ENCODE assay signal across 30 cellular contexts in the genomic region with DNA sequence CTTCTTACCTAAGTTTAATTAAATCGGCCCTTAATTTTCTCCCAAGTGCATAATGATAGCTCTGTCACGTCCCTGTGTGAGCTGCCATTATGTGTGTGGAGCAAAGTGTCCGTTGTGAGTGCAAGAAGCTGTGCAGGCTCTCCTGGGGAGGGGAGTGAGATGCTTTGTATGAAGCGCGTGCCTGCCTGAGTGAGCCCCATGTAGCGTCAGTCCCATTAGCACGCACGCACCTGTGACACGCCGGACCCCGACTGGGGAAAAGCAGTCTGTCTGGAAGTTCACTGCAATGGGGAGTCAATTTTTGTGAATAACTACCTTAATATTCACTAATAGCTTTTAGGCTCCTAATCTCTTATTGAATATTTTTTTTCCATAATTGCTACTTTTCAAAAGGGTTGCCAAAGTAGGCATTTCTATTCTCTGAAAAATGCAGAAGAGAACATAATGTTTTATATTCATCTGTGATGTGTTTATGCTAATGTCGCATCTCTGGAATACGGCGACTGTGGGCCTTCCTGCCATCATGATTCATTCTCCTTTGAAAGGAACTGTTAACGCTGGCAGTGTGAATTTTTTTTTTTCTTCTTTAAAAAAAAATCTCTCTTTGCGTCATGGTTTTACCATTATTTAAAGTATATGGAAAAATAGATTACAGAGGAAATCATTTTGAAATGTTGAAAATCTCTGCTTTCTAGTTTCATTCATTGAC.
A peak's percentile ranks its signal among the peaks of the same experiment; 100 is the strongest.
DNase-seq lines count a peak whose midpoint lies in the region; ATAC-seq, FAIRE-seq and TF ChIP-seq lines count a peak whose summit lies in the region.
"Had no signal": no experiment of that assay in that cellular context is flagged by ENCODE, and none has a peak within 500 bp of the region (broad histone marks: within the 10 kb centered on the region; RNA-seq: fewer than 3 reads in every experiment).

No MANE protein-coding gene starts in this region.

- no peaks in the 10 kb centered on the region for H3K4me1 ChIP-seq in endodermal cell (ENCODE audit: control insufficient read depth, insufficient read depth, low read length)
- H3K4me1 ChIP-seq in pancreas = no peaks in the 10 kb centered on the region
- H3K4me1 ChIP-seq: BE2C, HAP-1 had no signal

- no peaks in the 10 kb centered on the region for H3K79me2 ChIP-seq in neural cell (replicated peaks; ENCODE audit: insufficient read depth, low read length)

- TF ChIP-seq RAD21 in neural cell (conservative IDR thresholded peaks at IDR 0.05) = no peak

- whole genome bisulfite sequencing in endodermal cell (ENCODE audit: insufficient coverage in 1 of 2, insufficient read length in 1 of 2), 2 experiments = 87 to 94% methylated on average over 3 to 15 of the region's 16 CpGs
- WGBS in pancreas, 2 donors = 88 to 93% methylated on average over 16 of the region's 16 CpGs

- FAIRE-seq in pancreas (lab: Jason Lieb, UNC) = no peak
- FAIRE-seq: GM12878 had no signal

- no peaks in the 10 kb centered on the region for H3K9me2 ChIP-seq in neural cell (ENCODE audit: insufficient read depth, low read length)

- no peak overlapping the region for H2AFZ ChIP-seq in neural cell (ENCODE audit: low read depth, low read length)

- H3K4me2 ChIP-seq in neural cell (ENCODE audit: low read length) = peak overlapping the region; percentile 48
- H3K4me2 ChIP-seq: KMS-11 had no signal

- CTCF ChIA-PET in activated naive CD4-positive, alpha-beta T cell treated with anti-CD3 and anti-CD28 coated beads, Interleukin-2, amount 10 ng/mL, durations not matched to agents 7 days and 5 days (lab: Charles Lee) = no interaction called here

- no peak for ATAC-seq in activated naive CD4-positive, alpha-beta T cell treated with anti-CD3 and anti-CD28 coated beads, Interleukin-2, amount 50 U/mL, for 72 hours
- no peak for ATAC-seq in pancreas
- ATAC-seq: GM12878, Panc1 had no signal

- no peak overlapping the region for H3K4me3 Mint-ChIP-seq in activated naive CD4-positive, alpha-beta T cell treated with anti-CD3 and anti-CD28 coated beads, Interleukin-2, amount 10 ng/mL, durations not matched to agents 7 days and 5 days
- H3K4me3 Mint-ChIP-seq in type B pancreatic cell (no peak overlapping the region), endodermal cell (no peak overlapping the region)
- H3K4me3 Mint-ChIP-seq: CD14-positive monocyte; CD8-positive, alpha-beta memory T cell; HFFc6 had no signal

- H3K9me3 Mint-ChIP-seq in activated naive CD4-positive, alpha-beta T cell treated with anti-CD3 and anti-CD28 coated beads, Interleukin-2, amount 10 ng/mL, durations not matched to agents 7 days and 5 days = no peaks in the 10 kb centered on the region
- no peaks in the 10 kb centered on the region for H3K9me3 Mint-ChIP-seq in activated naive CD4-positive, alpha-beta T cell treated with anti-CD3 and anti-CD28 coated beads, Interleukin-2, amount 50 U/mL, for 72 hours
- H3K9me3 Mint-ChIP-seq in type B pancreatic cell = no peaks in the 10 kb centered on the region
- H3K9me3 Mint-ChIP-seq in endodermal cell = no peaks in the 10 kb centered on the region
- H3K9me3 Mint-ChIP-seq: CD8-positive, alpha-beta memory T cell had no signal

- H3K36me3 ChIP-seq in neural cell (ENCODE audit: insufficient read depth, low read length) (no peaks in the 10 kb centered on the region), endodermal cell (ENCODE audit: control insufficient read depth, insufficient read depth, low read length) (no peaks in the 10 kb centered on the region), pancreas (no peaks in the 10 kb centered on the region)
- H3K36me3 ChIP-seq: BE2C, HAP-1 had no signal

- H3K4me1 Mint-ChIP-seq in activated naive CD4-positive, alpha-beta T cell treated with anti-CD3 and anti-CD28 coated beads, Interleukin-2, amount 10 ng/mL, durations not matched to agents 7 days and 5 days = no peaks in the 10 kb centered on the region
- H3K4me1 Mint-ChIP-seq in type B pancreatic cell (ENCODE audit: unreplicated experiment) = no peaks in the 10 kb centered on the region
- H3K4me1 Mint-ChIP-seq in endodermal cell = peaks cover 4% of the 10 kb centered on the region
- H3K4me1 Mint-ChIP-seq: CD14-positive monocyte; CD8-positive, alpha-beta memory T cell had no signal

- H3K27ac Mint-ChIP-seq in activated naive CD4-positive, alpha-beta T cell treated with anti-CD3 and anti-CD28 coated beads, Interleukin-2, amount 10 ng/mL, durations not matched to agents 7 days and 5 days = peak overlapping the region; percentile 52
- H3K27ac Mint-ChIP-seq in activated naive CD4-positive, alpha-beta T cell treated with anti-CD3 and anti-CD28 coated beads, Interleukin-2, amount 50 U/mL, for 72 hours = no peak overlapping the region
- H3K27ac Mint-ChIP-seq in type B pancreatic cell = no peak overlapping the region
- H3K27ac Mint-ChIP-seq in endodermal cell = no peak overlapping the region
- H3K27ac Mint-ChIP-seq: CD14-positive monocyte; CD8-positive, alpha-beta memory T cell; HFFc6 had no signal

- H3K4me3 ChIP-seq in neural cell (ENCODE audit: low read length) (peak overlapping the region; percentile 54), endodermal cell (ENCODE audit: low read length) (no peak overlapping the region), pancreas (no peak overlapping the region)
- H3K4me3 ChIP-seq: GM12878, HAP-1, SK-N-MC had no signal

- no peaks in the 10 kb centered on the region for H3K36me3 Mint-ChIP-seq in activated naive CD4-positive, alpha-beta T cell treated with anti-CD3 and anti-CD28 coated beads, Interleukin-2, amount 10 ng/mL, durations not matched to agents 7 days and 5 days
- H3K36me3 Mint-ChIP-seq in activated naive CD4-positive, alpha-beta T cell treated with anti-CD3 and anti-CD28 coated beads, Interleukin-2, amount 50 U/mL, for 72 hours = no peaks in the 10 kb centered on the region
- no peaks in the 10 kb centered on the region for H3K36me3 Mint-ChIP-seq in type B pancreatic cell
- H3K36me3 Mint-ChIP-seq in endodermal cell (ENCODE audit: low read depth) = peaks cover 2% of the 10 kb centered on the region

- TF ChIP-seq EP300 in neural cell (conservative IDR thresholded peaks at IDR 0.05; ENCODE audit: poor library complexity, severe bottlenecking) = peak; percentile 96

- intact Hi-C loops in pancreas (cut with DNase I) = no loop called here

- no peaks in the 10 kb centered on the region for H3K27me3 Mint-ChIP-seq in activated naive CD4-positive, alpha-beta T cell treated with anti-CD3 and anti-CD28 coated beads, Interleukin-2, amount 10 ng/mL, durations not matched to agents 7 days and 5 days
- H3K27me3 Mint-ChIP-seq in type B pancreatic cell (no peaks in the 10 kb centered on the region), endodermal cell (ENCODE audit: insufficient read depth) (no peaks in the 10 kb centered on the region)

- no peak for DNase-seq in activated naive CD4-positive, alpha-beta T cell treated with anti-CD3 and anti-CD28 coated beads, Interleukin-2, amount 10 ng/mL, durations not matched to agents 7 days and 5 days
- DNase-seq in activated naive CD4-positive, alpha-beta T cell treated with anti-CD3 and anti-CD28 coated beads, Interleukin-2, amount 50 U/mL, for 72 hours (ENCODE audit: low spot score in 2 of 2) = no peak
- DNase-seq in NCI-H2227 treated with DMSO at 0.1 percent for 48 hours (lab: John Stamatoyannopoulos, UW) (peak; percentile 40), type B pancreatic cell (ENCODE audit: extremely low spot score, unreplicated experiment) (no peak), endodermal cell (no peak), pancreas (no peak)
- DNase-seq: 8988T; ACHN; BE2C; CD8-positive, alpha-beta memory T cell; DMS 273 treated with DMSO at 0.1 percent for 48 hours; DMS79; EL; GDM1; GOT3; HFFc6; IMR-90; MM.1S; NCI-H1436; NCI-H2029; NCI-H2171; NCI-H524; SIG-M5 had no signal

- H3K27ac ChIP-seq in neural cell (ENCODE audit: low read length) = peak overlapping the region; percentile 92
- no peak overlapping the region for H3K27ac ChIP-seq in endodermal cell (ENCODE audit: low read depth, low read length)
- no peak overlapping the region for H3K27ac ChIP-seq in pancreas
- H3K27ac ChIP-seq: KMS-11, SK-N-MC had no signal

- H3K27me3 ChIP-seq in neural cell (ENCODE audit: insufficient read depth, low read depth, low read length) (no peaks in the 10 kb centered on the region), endodermal cell (ENCODE audit: control insufficient read depth, insufficient read depth, low read length, poor library complexity, severe bottlenecking) (no peaks in the 10 kb centered on the region), pancreas (no peaks in the 10 kb centered on the region)

- H3K9me3 ChIP-seq in neural cell (ENCODE audit: low read length) = no peaks in the 10 kb centered on the region
- H3K9me3 ChIP-seq in endodermal cell (ENCODE audit: control insufficient read depth, low read length) = no peaks in the 10 kb centered on the region
- no peaks in the 10 kb centered on the region for H3K9me3 ChIP-seq in pancreas
- H3K9me3 ChIP-seq: BE2C, HAP-1 had no signal

- peaks cover 7% of the 10 kb centered on the region for H3F3A ChIP-seq in neural cell (ENCODE audit: insufficient read depth, low read length, poor library complexity, severe bottlenecking)

- no peaks in the 10 kb centered on the region for H4K20me1 ChIP-seq in neural cell (ENCODE audit: insufficient read depth)

- no peak for TF ChIP-seq CTCF in neural cell (IDR thresholded peaks at IDR 0.05; ENCODE audit: poor library complexity, severe bottlenecking)
- TF ChIP-seq CTCF in type B pancreatic cell (conservative IDR thresholded peaks at IDR 0.05) = no peak
- no peak for TF ChIP-seq CTCF in endodermal cell (conservative IDR thresholded peaks at IDR 0.05)
- TF ChIP-seq CTCF in pancreas (IDR thresholded peaks at IDR 0.05) = no peak

- H3K9ac ChIP-seq in neural cell (ENCODE audit: low read length) (peak overlapping the region; percentile 55), endodermal cell (ENCODE audit: extremely low read depth, low read length, poor library complexity, severe bottlenecking) (no peak overlapping the region)
- H3K9ac ChIP-seq: KMS-11 had no signal

TF ChIP-seq in neural cell, 6 proteins besides CTCF, POLR2A, EP300 and RAD21 (continues in another document):
- no peak for TF ChIP-seq MXI1 (conservative IDR thresholded peaks at IDR 0.05; ENCODE audit: poor library complexity, severe bottlenecking)
